ENCODE assay signal across 10 cellular contexts in the genomic region with DNA sequence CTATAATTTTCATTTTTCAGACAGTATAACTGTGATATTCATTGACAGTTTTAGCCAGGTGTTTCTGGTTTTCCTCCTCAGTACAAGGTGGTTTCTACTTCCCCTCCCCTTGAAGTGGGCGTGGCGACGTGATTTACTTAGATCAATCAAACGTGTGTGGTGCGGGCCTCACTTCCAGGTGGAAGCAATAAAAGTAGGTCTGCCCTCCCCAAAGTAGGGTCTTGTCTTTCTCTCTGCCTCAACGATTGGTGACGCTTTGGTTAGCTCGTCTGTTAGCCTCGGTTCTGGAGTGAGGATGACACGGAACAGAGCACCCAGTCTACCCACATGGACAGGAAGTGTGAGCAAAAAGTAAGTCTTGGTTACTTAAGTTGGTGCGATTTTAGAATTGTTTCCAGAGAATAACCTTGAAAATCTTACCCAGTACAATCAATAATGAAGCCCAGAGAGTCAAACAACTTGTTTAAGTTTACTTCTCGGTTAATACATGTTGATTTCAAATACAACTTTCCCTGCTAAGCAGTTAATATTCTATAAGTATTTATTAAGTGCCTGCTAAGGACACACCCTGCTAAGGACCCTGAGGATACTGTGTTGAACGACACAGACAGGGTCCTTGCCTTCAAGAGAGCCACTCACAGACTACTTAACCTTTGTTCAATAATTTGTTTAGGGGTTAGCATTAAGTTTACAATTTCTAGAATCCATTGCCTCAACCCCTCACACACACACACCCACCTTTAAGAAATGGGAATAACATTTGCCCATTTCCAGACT. TPM values are rescaled to one million over a fixed set of nuclear protein-coding genes. Genes with fewer than 3 reads are reported as not detected.
DNase-seq lines count a peak whose midpoint lies in the region; TF ChIP-seq lines count a peak whose summit lies in the region.
"Had no signal": no experiment of that assay in that cellular context is flagged by ENCODE, and none has a peak within 500 bp of the region (broad histone marks: within the 10 kb centered on the region; RNA-seq: fewer than 3 reads in every experiment).

No MANE protein-coding gene starts in this region.

- no peak overlapping the region for H3K27ac ChIP-seq in dorsolateral prefrontal cortex

- DNase-seq in stimulated activated naive CD4-positive, alpha-beta T cell (lab: John Stamatoyannopoulos, UW), result peak in 5 of 6 experiments; percentile 0 to 17 (median 11)
- no peak for DNase-seq in stimulated activated naive CD4-positive, alpha-beta T cell treated with Interleukin-2 at 50 U/mL for 16 hours (lab: John Stamatoyannopoulos, UW)
- DNase-seq in SW480 (ENCODE audit: low spot score), result peak; percentile 2
- DNase-seq in effector CD4-positive, alpha-beta T cell, result peak; percentile 2
- DNase-seq in foreskin fibroblast, result no peak
- DNase-seq in KBM-7, result no peak
- DNase-seq in GDM1 (lab: John Stamatoyannopoulos, UW), result no peak
- no peak for DNase-seq in dorsolateral prefrontal cortex
- DNase-seq: cerebellar nuclear complex, NCI-H526 treated with DMSO at 0.1 percent for 48 hours had no signal

- no peaks in the 10 kb centered on the region for H3K27me3 ChIP-seq in dorsolateral prefrontal cortex

- intact Hi-C loops in dorsolateral prefrontal cortex (cut with DNase I), result no loop called here

- H3K4me3 ChIP-seq in foreskin fibroblast (ENCODE audit: low read depth in 1 of 2, low read length in 2 of 2) (no peak overlapping the region), dorsolateral prefrontal cortex (no peak overlapping the region)

- TF ChIP-seq CTCF in foreskin fibroblast (IDR thresholded peaks at IDR 0.05; ENCODE audit: low read depth, low read length) (no peak), dorsolateral prefrontal cortex (IDR thresholded peaks at IDR 0.05 in 54 of 56, conservative IDR thresholded peaks at IDR 0.05 in 2 of 56; ENCODE audit: low read depth in 1 of 56, partially characterized antibody in 56 of 56) (no peak)

- in situ Hi-C loops in KBM-7 (cut with MboI; ENCODE audit: low pct_unique_long_range_greater_than_20kb, low sequenced_read_pairs), result no loop called here

RNA-seq across cellular contexts. Expression of a gene that starts 48.4 kb away (rescaled TPM):
- 100 to 1,000 TPM; 264 to 585 (median 459) TPM for total RNA-seq in dorsolateral prefrontal cortex

Comparison
In these comparisons a context has a peak if more than half of its experiments do, and no peak if none do; other contexts are left out.
1. DNase-seq: peak in stimulated activated naive CD4-positive, alpha-beta T cell (5 of 6), SW480 (single experiment) and effector CD4-positive, alpha-beta T cell (single experiment); none in stimulated activated naive CD4-positive, alpha-beta T cell treated with Interleukin-2 at 50 U/mL for 16 hours (single experiment), foreskin fibroblast (0 of 2), KBM-7 (single experiment), GDM1 (single experiment) and dorsolateral prefrontal cortex (0 of 10).